ENCODE assay signal across 8 cellular contexts in genomic region chr11:68311155-68312116, GRCh38. TPM values are rescaled to one million over a fixed set of nuclear protein-coding genes. Genes with fewer than 3 reads are reported as not detected.
DNase-seq lines count a peak whose midpoint lies in the region; ATAC-seq and TF ChIP-seq lines count a peak whose summit lies in the region.

No MANE protein-coding gene starts in this region.

- TF ChIP-seq CTCF in CD8-positive, alpha-beta T cell (IDR thresholded peaks at IDR 0.05) = no peak
- TF ChIP-seq CTCF in NB4 (IDR thresholded peaks at IDR 0.05; ENCODE audit: low read depth, low read length) (no peak), colonic mucosa (IDR thresholded peaks at IDR 0.05) (no peak), osteocyte (IDR thresholded peaks at IDR 0.05) (no peak)

- peaks cover 3% of the 10 kb centered on the region for H3K27me3 ChIP-seq in CD8-positive, alpha-beta T cell (ENCODE audit: insufficient read depth, low read length)
- H3K27me3 ChIP-seq in colonic mucosa = no peaks in the 10 kb centered on the region

- peak overlapping the region; percentile 79 for H3K4me3 Mint-ChIP-seq in CD8-positive, alpha-beta T cell
- H3K4me3 Mint-ChIP-seq in osteocyte (ENCODE audit: unreplicated experiment) = peak overlapping the region; percentile 70

- intact Hi-C loops in CD8-positive, alpha-beta T cell (cut with DNase I, micrococcal nuclease) = no loop called here
- intact Hi-C loops in colonic mucosa (cut with DNase I) (loop anchor here (10.0 kb wide), 1 partner anchor 73 kb away; no protein-coding TSS in a partner anchor), posterior vena cava (cut with DNase I) (loop anchor here in 1 of 2 donors (5.0 kb wide), 1 partner anchor 71 kb away; no protein-coding TSS in a partner anchor)

- no peak for DNase-seq in CD8-positive, alpha-beta T cell
- peak; percentile 28 for DNase-seq in NB4 (ENCODE audit: low read depth)
- no peak for DNase-seq in colonic mucosa
- no peak for DNase-seq in osteocyte (ENCODE audit: extremely low spot score, unreplicated experiment)
- DNase-seq in HEK293T (ENCODE audit: extremely low spot score) = no peak
- DNase-seq in posterior vena cava (ENCODE audit: low spot score) = no peak
- no peak for DNase-seq in retina

- peaks cover 11% of the 10 kb centered on the region for H3K4me1 ChIP-seq in CD8-positive, alpha-beta T cell (ENCODE audit: insufficient read depth, low read length)
- peaks cover 11% of the 10 kb centered on the region for H3K4me1 ChIP-seq in colonic mucosa

- no peaks in the 10 kb centered on the region for H3K36me3 ChIP-seq in CD8-positive, alpha-beta T cell (ENCODE audit: insufficient read depth, low read length)
- no peaks in the 10 kb centered on the region for H3K36me3 ChIP-seq in colonic mucosa

- H3K27me3 Mint-ChIP-seq in CD8-positive, alpha-beta T cell (ENCODE audit: low read depth) = peaks cover 9% of the 10 kb centered on the region
- H3K27me3 Mint-ChIP-seq in osteocyte (ENCODE audit: unreplicated experiment) = no peaks in the 10 kb centered on the region

- H3K36me3 Mint-ChIP-seq in CD8-positive, alpha-beta T cell = no peaks in the 10 kb centered on the region
- H3K36me3 Mint-ChIP-seq in osteocyte (ENCODE audit: unreplicated experiment) = no peaks in the 10 kb centered on the region

- no peaks in the 10 kb centered on the region for H3K9me3 Mint-ChIP-seq in CD8-positive, alpha-beta T cell
- no peaks in the 10 kb centered on the region for H3K9me3 Mint-ChIP-seq in osteocyte (ENCODE audit: unreplicated experiment)

- H3K27ac ChIP-seq in CD8-positive, alpha-beta T cell (ENCODE audit: low read depth, low read length) = no peak overlapping the region
- H3K27ac ChIP-seq in colonic mucosa = peak overlapping the region; percentile 1

- peaks cover 17% of the 10 kb centered on the region for H3K4me1 Mint-ChIP-seq in CD8-positive, alpha-beta T cell (ENCODE audit: low read depth)
- peaks cover 50% of the 10 kb centered on the region for H3K4me1 Mint-ChIP-seq in osteocyte (ENCODE audit: unreplicated experiment)

- no peak for ATAC-seq in CD8-positive, alpha-beta T cell
- ATAC-seq in HG03442 (IDR thresholded peaks at IDR 0.05; ENCODE audit: unreplicated experiment) = no peak

- POLR2A ChIA-PET in CD8-positive, alpha-beta T cell (lab: Charles Lee) = no interaction called here
- POLR2A ChIA-PET in HEK293T (lab: Yijun Ruan, JAX) = interaction anchor here (0.6 to 0.9 kb wide), 3 partner anchors 40 to 149 kb away, joined by 3 read pairs; partner anchors contain the start of genes C11orf24 and PPP6R3

- no peak for TF ChIP-seq POLR2A in NB4 (IDR thresholded peaks at IDR 0.05; ENCODE audit: extremely low read depth, insufficient read length)

- CTCF ChIA-PET in CD8-positive, alpha-beta T cell (lab: Charles Lee) = interaction anchor here (0.6 to 1.9 kb wide), 7 partner anchors 13 to 257 kb away, joined by 3 to 9 read pairs (median 3); partner anchors contain the start of gene C11orf24
- CTCF ChIA-PET in HEK293T (lab: Yijun Ruan, JAX) = interaction anchor here (1.1 kb wide), 1 partner anchor 13 kb away, joined by 5 read pairs; no protein-coding TSS in a partner anchor

- no peak overlapping the region for H3K4me3 ChIP-seq in CD8-positive, alpha-beta T cell (ENCODE audit: low read depth, low read length)
- no peak overlapping the region for H3K4me3 ChIP-seq in NB4 (ENCODE audit: low read depth, low read length)
- H3K4me3 ChIP-seq in colonic mucosa = no peak overlapping the region

- peak overlapping the region; percentile 46 to 61 for H3K9ac ChIP-seq in colonic mucosa (ENCODE audit: low read depth in 2 of 2, low read length in 2 of 2)

- H3K27ac Mint-ChIP-seq in CD8-positive, alpha-beta T cell = no peak overlapping the region
- peak overlapping the region; percentile 77 for H3K27ac Mint-ChIP-seq in osteocyte (ENCODE audit: unreplicated experiment)

- no peaks in the 10 kb centered on the region for H3K9me3 ChIP-seq in CD8-positive, alpha-beta T cell (ENCODE audit: low read length)
- no peaks in the 10 kb centered on the region for H3K9me3 ChIP-seq in colonic mucosa

TF ChIP-seq in HEK293T, 16 proteins besides CTCF, POLR2A, EP300 and RAD21:
- TF ChIP-seq BHLHE40 (IDR thresholded peaks at IDR 0.05; ENCODE audit: borderline replicate concordance) (no peak), CTBP1 (IDR thresholded peaks at IDR 0.05; ENCODE audit: borderline replicate concordance) (no peak), L3MBTL2 (conservative IDR thresholded peaks at IDR 0.05) (no peak), ELF4 (IDR thresholded peaks at IDR 0.05) (no peak), NFRKB (IDR thresholded peaks at IDR 0.05) (no peak), FOXM1 (IDR thresholded peaks at IDR 0.05; ENCODE audit: borderline replicate concordance) (no peak), HDGF (IDR thresholded peaks at IDR 0.05; ENCODE audit: borderline replicate concordance) (no peak), ZNF384 (IDR thresholded peaks at IDR 0.05) (no peak), FOXA1 (IDR thresholded peaks at IDR 0.05) (no peak), TARDBP (IDR thresholded peaks at IDR 0.05) (no peak), SP1 (IDR thresholded peaks at IDR 0.05) (no peak)
- TF ChIP-seq, protein P1, sequence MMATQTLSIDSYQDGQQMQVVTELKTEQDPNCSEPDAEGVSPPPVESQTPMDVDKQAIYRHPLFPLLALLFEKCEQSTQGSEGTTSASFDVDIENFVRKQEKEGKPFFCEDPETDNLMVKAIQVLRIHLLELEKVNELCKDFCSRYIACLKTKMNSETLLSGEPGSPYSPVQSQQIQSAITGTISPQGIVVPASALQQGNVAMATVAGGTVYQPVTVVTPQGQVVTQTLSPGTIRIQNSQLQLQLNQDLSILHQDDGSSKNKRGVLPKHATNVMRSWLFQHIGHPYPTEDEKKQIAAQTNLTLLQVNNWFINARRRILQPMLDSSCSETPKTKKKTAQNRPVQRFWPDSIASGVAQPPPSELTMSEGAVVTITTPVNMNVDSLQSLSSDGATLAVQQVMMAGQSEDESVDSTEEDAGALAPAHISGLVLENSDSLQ (IDR thresholded peaks at IDR 0.05) = no peak

RNA-seq across cellular contexts. Expression of gene LRP5, which starts 1.0 kb away (rescaled TPM):
- total RNA-seq in CD8-positive, alpha-beta T cell = 1 to 10 TPM; 1.1 to 1.5 TPM
- total RNA-seq in colonic mucosa (100 to 1,000 TPM in 1 of 2 donors, 10 to 100 TPM in 1; 81.0 to 110 TPM), osteocyte (162 and 179 TPM in 2 replicates), posterior vena cava (10 to 100 TPM; 46.2 to 48.5 TPM)

RNA-seq across cellular contexts. Expression of gene C11orf24, which starts 39.7 kb away (rescaled TPM):
- total RNA-seq in CD8-positive, alpha-beta T cell = 1 to 10 TPM; 6.5 to 8.2 TPM
- total RNA-seq in colonic mucosa (10 to 100 TPM; 55.3 to 66.6 TPM), osteocyte (70.1 and 80.9 TPM in 2 replicates), posterior vena cava (10 to 100 TPM; 67.2 to 74.9 TPM)

Comparison
In these comparisons a context has a peak if more than half of its experiments do, and no peak if none do; other contexts are left out.
1. RNA of gene LRP5, which starts 1.0 kb away (total RNA-seq): 162 to 179 TPM in osteocyte, 81.0 to 110 TPM in colonic mucosa and 46.2 to 48.5 TPM in posterior vena cava; 1.1 to 1.5 TPM in CD8-positive, alpha-beta T cell; every median in the first group is over 10 times any median in the second.